ENCODE assay signal across 16 cellular contexts in the genomic region with DNA sequence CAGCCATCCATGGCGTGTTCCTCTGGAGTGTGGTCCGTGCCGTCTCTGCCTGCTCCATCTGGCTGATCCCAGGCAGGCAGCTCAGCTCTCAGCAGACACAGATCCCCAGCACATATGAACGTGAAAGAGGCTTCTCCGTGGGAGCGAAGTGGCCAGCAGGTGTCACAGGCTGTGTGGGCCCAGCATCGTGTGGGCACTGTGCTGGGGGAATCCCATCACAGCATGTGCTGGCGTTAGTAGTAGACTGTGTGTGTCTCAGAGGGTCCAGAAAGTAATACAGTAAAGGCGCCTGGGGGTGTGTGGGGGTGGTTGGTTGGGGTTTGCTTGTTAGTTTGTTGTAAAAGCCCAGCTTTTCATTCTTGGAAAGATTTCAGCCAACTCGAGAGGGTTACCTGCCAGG.
"Had no signal": no experiment of that assay in that cellular context is flagged by ENCODE, and none has a peak within 500 bp of the region (broad histone marks: within the 10 kb centered on the region; RNA-seq: fewer than 3 reads in every experiment).

No MANE protein-coding gene starts in this region.

- FAIRE-seq: endothelial cell of umbilical vein, keratinocyte, pancreas, urothelium cell line had no signal

- ATAC-seq: body of pancreas, gastrocnemius medialis, left lung had no signal

- H3K9me3 ChIP-seq: body of pancreas, gastrocnemius medialis, left lung, pancreas, suprapubic skin had no signal

- H3K4me3 ChIP-seq: body of pancreas, gastrocnemius medialis, left lung, pancreas, suprapubic skin had no signal

- H3K36me3 ChIP-seq: gastrocnemius medialis, left lung, pancreas, suprapubic skin had no signal

- H3K27ac ChIP-seq: body of pancreas, gastrocnemius medialis, left lung, pancreas, suprapubic skin had no signal

- H3K27me3 ChIP-seq: body of pancreas, gastrocnemius medialis, left lung, pancreas, suprapubic skin had no signal

- DNase-seq: activated CD4-positive, alpha-beta T cell treated with anti-CD3 and anti-CD28 coated beads, Interleukin-2, amount 50 U/mL, for 4 hours; activated CD4-positive, CD25-positive, alpha-beta regulatory T cell treated with anti-CD3 and anti-CD28 coated beads, Interleukin-2, amount 50 U/mL, for 72 hours; activated effector memory CD4-positive, alpha-beta T cell treated with Interleukin-2 at 50 U/mL for 16 hours; activated T-cell treated with anti-CD3 and anti-CD28 coated beads, Interleukin-2, amount 50 U/mL, for 1 hour; body of pancreas; cerebellar nuclear complex; gastrocnemius medialis; left lung; pancreas; stimulated activated CD4-positive, alpha-beta T cell treated with anti-CD3 and anti-CD28 coated beads, Interleukin-2, amount 100 ng/mL, for 48 hours; stimulated activated naive CD4-positive, alpha-beta T cell treated with Interleukin-2 at 50 U/mL for 16 hours; T-helper 2 cell had no signal
